ENCODE assay signal across 32 cellular contexts in the genomic region with DNA sequence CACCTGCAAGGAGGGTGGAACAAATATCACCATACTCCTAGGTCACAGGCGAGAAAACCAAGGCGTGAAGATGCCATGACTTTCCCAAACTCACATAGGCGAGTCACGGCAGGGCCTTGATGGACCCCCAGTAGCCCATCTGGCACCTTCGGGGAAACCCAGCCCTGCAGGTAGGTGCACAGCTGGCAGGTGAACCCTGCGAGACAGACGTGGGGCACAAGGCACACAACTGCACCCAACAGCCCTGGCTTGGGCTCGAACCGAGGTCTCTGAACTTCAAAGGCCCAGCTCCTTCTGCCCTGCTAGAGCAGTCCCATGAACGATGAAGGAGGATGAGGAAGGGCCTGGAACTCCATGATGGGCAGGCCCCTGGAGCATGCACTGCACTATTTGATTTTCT.
"Had no signal": no experiment of that assay in that cellular context is flagged by ENCODE, and none has a peak within 500 bp of the region (broad histone marks: within the 10 kb centered on the region; RNA-seq: fewer than 3 reads in every experiment).

No MANE protein-coding gene starts in this region.

- H3K36me3 ChIP-seq: adrenal gland, ascending aorta, brain microvascular endothelial cell, breast epithelium, cardiac muscle cell had no signal

- H3K27me3 ChIP-seq: adrenal gland, ascending aorta, body of pancreas, brain microvascular endothelial cell, breast epithelium, cardiac muscle cell had no signal

- H3K9me3 ChIP-seq: adrenal gland, ascending aorta, body of pancreas, breast epithelium had no signal

- H3K4me3 ChIP-seq: adrenal gland, ascending aorta, body of pancreas, breast epithelium, cardiac muscle cell had no signal

- FAIRE-seq: astrocyte, bronchial epithelial cell had no signal

- DNase-seq: activated effector memory CD4-positive, alpha-beta T cell treated with anti-CD3 and anti-CD28 coated beads, Interleukin-2, amount 50 U/mL, for 16 hours; activated effector memory CD4-positive, alpha-beta T cell treated with Interleukin-2 at 50 U/mL for 16 hours; activated gamma-delta T cell; activated gamma-delta T cell treated with Interleukin-2 at 50 U/mL for 16 hours; activated naive CD4-positive, alpha-beta T cell; activated naive CD4-positive, alpha-beta T cell treated with anti-CD3 and anti-CD28 coated beads for 36 hours; activated naive CD4-positive, alpha-beta T cell treated with anti-CD3 and anti-CD28 coated beads, Interleukin-2, amount 10 ng/mL, durations not matched to agents 7 days and 5 days; activated naive CD4-positive, alpha-beta T cell treated with anti-CD3 and anti-CD28 coated beads, Interleukin-2, amount 50 U/mL, for 16 hours; activated naive CD4-positive, alpha-beta T cell treated with Interleukin-2 at 50 U/mL for 16 hours; activated naive CD8-positive, alpha-beta T cell treated with anti-CD3 and anti-CD28 coated beads for 36 hours; activated naive CD8-positive, alpha-beta T cell treated with anti-CD3 and anti-CD28 coated beads, Interleukin-2, amount 10 ng/mL, durations not matched to agents 7 days and 5 days; activated naive CD8-positive, alpha-beta T cell treated with anti-CD3 and anti-CD28 coated beads, Interleukin-2, amount 50 U/mL, for 24 hours; activated T-cell treated with anti-CD3 and anti-CD28 coated beads for 4 hours; activated T-cell treated with anti-CD3 and anti-CD28 coated beads, Interleukin-2, amount 50 U/mL, for 1 hour; activated T-cell treated with anti-CD3 and anti-CD28 coated beads, Interleukin-2, amount 50 U/mL, for 24 hours; activated T-cell treated with anti-CD3 and anti-CD28 coated beads, Interleukin-2, amount 50 U/mL, for 4 hours; activated T-cell treated with anti-CD3 and anti-CD28 coated beads, Interleukin-2, amount 50 U/mL, for 48 hours; activated T-cell treated with anti-CD3 and anti-CD28 coated beads, Interleukin-2, amount 50 U/mL, for 72 hours; adrenal gland; amniotic stem cell; amygdala; anterior cingulate cortex; body of pancreas; brain microvascular endothelial cell; caudate nucleus; central memory CD4-positive, alpha-beta T cell; cerebellar nuclear complex had no signal

- H3K27ac ChIP-seq: adrenal gland, ascending aorta, body of pancreas, brain microvascular endothelial cell, breast epithelium, cardiac muscle cell had no signal

- H3K4me1 ChIP-seq: ascending aorta, body of pancreas, breast epithelium had no signal
